In genomic region chr6:53464942-53465460, GRCh38 we compare ENCODE assay signal across 11 cellular contexts.
A peak's percentile ranks its signal among the peaks of the same experiment; 100 is the strongest.
DNase-seq lines count a peak whose midpoint lies in the region; ATAC-seq and TF ChIP-seq lines count a peak whose summit lies in the region.
"Had no signal": no experiment of that assay in that cellular context is flagged by ENCODE, and none has a peak within 500 bp of the region (broad histone marks: within the 10 kb centered on the region; RNA-seq: fewer than 3 reads in every experiment).

No MANE protein-coding gene starts in this region.

- ATAC-seq in heart left ventricle: peak; percentile 20 to 85 (median 69)
- ATAC-seq in GM18861 (IDR thresholded peaks at IDR 0.05; ENCODE audit: unreplicated experiment): no peak

- POLR2A ChIA-PET in RWPE1 (lab: Yijun Ruan, JAX; ENCODE audit: low non-redundant PET): no interaction called here

- peaks cover 0 to 46% (median 5%) of the 10 kb centered on the region in 12 donors for H3K4me1 ChIP-seq in heart left ventricle

- H3K4me3 ChIP-seq in heart left ventricle: no peak overlapping the region
- H3K4me3 ChIP-seq: HAP-1 had no signal

- intact Hi-C loops in heart left ventricle (cut with DNase I): no loop called here
- intact Hi-C loops in posterior vena cava (cut with DNase I): no loop called here

- no peak for TF ChIP-seq CTCF in C4-2B (conservative IDR thresholded peaks at IDR 0.05)
- TF ChIP-seq CTCF in RWPE1 (conservative IDR thresholded peaks at IDR 0.05; ENCODE audit: low read depth): no peak
- no peak for TF ChIP-seq CTCF in heart left ventricle (IDR thresholded peaks at IDR 0.05)
- no peak for TF ChIP-seq CTCF in GM20000 (IDR thresholded peaks at IDR 0.05; ENCODE audit: extremely low read depth, missing control alignments)

- WGBS in heart left ventricle, 4 donors: 59 to 83% (median 69%) methylated on average over 7 of the region's 7 CpGs

- H3K36me3 ChIP-seq in heart left ventricle: no peaks in the 10 kb centered on the region
- H3K36me3 ChIP-seq: HAP-1 had no signal

- peak overlapping the region; percentile 96 for H3K27ac ChIP-seq in C4-2B
- peak overlapping the region; percentile 36 for H3K27ac ChIP-seq in RWPE1
- H3K27ac ChIP-seq in heart left ventricle: peak overlapping the region in 5 of 12 donors; percentile 26 to 69 (median 28)

- no peak for TF ChIP-seq POLR2A in heart left ventricle (IDR thresholded peaks at IDR 0.05)

- CTCF ChIA-PET in RWPE1 (lab: Yijun Ruan, JAX): interaction anchor here (0.5 kb wide), 1 partner anchor 371 kb away, joined by 3 read pairs; no protein-coding TSS in a partner anchor

- no peaks in the 10 kb centered on the region for H3K27me3 ChIP-seq in heart left ventricle

- DNase-seq in RWPE1 (ENCODE audit: low spot score): peak; percentile 37
- DNase-seq in heart left ventricle: peak in 2 of 5 donors; percentile 34 to 68
- DNase-seq in posterior vena cava (ENCODE audit: low spot score): peak; percentile 89
- DNase-seq in GM20000 (ENCODE audit: low spot score): no peak
- DNase-seq in NCI-H1105 treated with DMSO at 0.1 percent for 48 hours (lab: John Stamatoyannopoulos, UW): no peak
- DNase-seq in NCI-H146 (lab: John Stamatoyannopoulos, UW): no peak
- DNase-seq: natural killer cell, NCI-H526 treated with DMSO at 0.1 percent for 48 hours had no signal

- H3K9me3 ChIP-seq in heart left ventricle: no peaks in the 10 kb centered on the region
- H3K9me3 ChIP-seq: HAP-1 had no signal

Comparison
In these comparisons a context has a peak if more than half of its experiments do, and no peak if none do; other contexts are left out.
1. DNase-seq: peak in RWPE1 (single experiment) and posterior vena cava (single experiment); none in GM20000 (single experiment), NCI-H1105 treated with DMSO at 0.1 percent for 48 hours (single experiment) and NCI-H146 (single experiment).